Comparison of ENCODE assay signal across 8 cellular contexts in the genomic region with DNA sequence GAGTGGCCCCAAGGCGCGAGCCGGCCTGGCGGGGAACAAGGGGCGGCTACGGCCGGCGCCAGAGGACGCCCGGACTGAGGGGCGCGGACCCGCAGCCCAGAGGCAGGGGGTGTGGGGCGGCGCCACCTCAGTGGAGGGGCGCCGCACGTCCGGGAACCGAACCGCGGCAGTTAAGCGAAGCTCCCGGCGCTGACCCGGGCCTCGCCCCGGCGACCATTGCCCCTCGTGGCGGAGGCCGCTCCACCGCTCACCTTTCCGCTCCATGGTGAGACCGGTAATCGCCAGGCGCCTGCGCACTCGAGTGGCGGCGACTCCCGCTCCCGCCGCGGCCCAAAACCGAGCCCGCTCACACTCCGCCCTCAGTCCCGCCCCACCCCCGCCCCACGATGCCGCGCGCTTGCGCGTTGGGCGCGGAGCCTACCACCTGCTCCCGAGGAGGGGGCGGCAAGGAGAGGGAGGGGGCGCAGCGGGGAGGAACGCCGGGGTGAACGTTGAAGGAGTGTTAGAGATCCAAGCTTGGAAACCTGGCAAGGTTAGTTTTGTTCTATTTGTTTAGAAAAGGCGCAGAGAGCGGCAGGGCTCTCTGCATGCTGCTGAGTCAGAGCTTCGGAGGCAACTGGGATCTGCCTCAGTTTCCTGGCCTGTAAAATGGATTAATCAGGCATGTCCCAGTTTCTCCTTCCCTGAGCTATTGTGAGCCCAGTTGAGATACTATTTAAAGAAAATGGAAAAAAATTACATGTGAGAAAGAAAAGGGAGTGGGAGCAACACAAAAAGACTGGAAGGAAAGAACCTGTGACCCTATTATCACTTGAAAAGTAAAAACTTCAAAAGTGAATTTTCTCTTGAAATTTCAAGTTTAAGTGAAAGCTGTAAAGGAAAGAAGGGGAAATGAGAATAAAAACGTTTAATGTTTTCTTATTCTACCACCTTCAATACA. TPM values are rescaled to one million over a fixed set of nuclear protein-coding genes. Genes with fewer than 3 reads are reported as not detected.
DNase-seq lines count a peak whose midpoint lies in the region; ATAC-seq, FAIRE-seq and TF ChIP-seq lines count a peak whose summit lies in the region.

A gene (minus strand): TSS at position 306 of the 940 bp plus-strand sequence. CDS start 42 bp downstream, at position 264.

- H4K20me1 ChIP-seq in keratinocyte (ENCODE audit: control insufficient read depth, extremely low read depth, insufficient read depth, low read length), result peaks cover 9% of the 10 kb centered on the region

- peak; percentile 94 for TF ChIP-seq POLR2A in GM18951 (IDR thresholded peaks at IDR 0.05; ENCODE audit: extremely low read depth, insufficient read depth, insufficient read length)

- FAIRE-seq in keratinocyte (lab: Jason Lieb, UNC), result no peak

- H3K9ac ChIP-seq in keratinocyte (ENCODE audit: control insufficient read depth, extremely low read depth, insufficient read depth, low read length), result peak within 1 kb of the TSS; percentile 91

- H2AFZ ChIP-seq in keratinocyte (ENCODE audit: control insufficient read depth, low read length), result peak within 1 kb of the TSS; percentile 88

- H3K79me2 ChIP-seq in keratinocyte (ENCODE audit: control insufficient read depth, insufficient read depth, low read length), result peaks cover 46% of the 10 kb centered on the region

- peak; percentile 84 for ATAC-seq in HG03175 (IDR thresholded peaks at IDR 0.05; ENCODE audit: unreplicated experiment)
- ATAC-seq in activated CD4-positive, CD25-positive, alpha-beta regulatory T cell treated with anti-CD3 and anti-CD28 coated beads, Interleukin-2, amount 50 U/mL, for 24 hours, result peak; percentile 78 to 80

- H3K9me3 ChIP-seq in keratinocyte (ENCODE audit: control insufficient read depth, low read depth, low read length), result no peaks in the 10 kb centered on the region

- peaks cover 18% of the 10 kb centered on the region for H3K4me1 ChIP-seq in keratinocyte (ENCODE audit: control insufficient read depth, extremely low read depth, insufficient read depth, low read length)

- H3K27ac ChIP-seq in keratinocyte (ENCODE audit: control insufficient read depth, insufficient read depth, low read length), result peak within 1 kb of the TSS; percentile 92

- H3K4me3 ChIP-seq in AG09309 (ENCODE audit: control insufficient read depth, low read depth, low read length) (peak within 1 kb of the TSS; percentile 72), keratinocyte (ENCODE audit: control insufficient read depth in 2 of 3, extremely low read depth in 1 of 3, insufficient read depth in 2 of 3, low read depth in 1 of 3, low read length in 3 of 3) (peak within 1 kb of the TSS; percentile 86 to 91 (median 89))

- TF ChIP-seq CTCF in AG09309 (IDR thresholded peaks at IDR 0.05; ENCODE audit: control insufficient read depth, insufficient read depth, low read depth, low read length, missing control alignments) (no peak), keratinocyte (optimal IDR thresholded peaks at IDR 0.05 in 1 of 3, IDR thresholded peaks at IDR 0.05 in 1 of 3, conservative IDR thresholded peaks at IDR 0.05 in 1 of 3; ENCODE audit: extremely low read depth in 1 of 3, insufficient read depth in 2 of 3, low read length in 3 of 3) (no peak)

- dilution Hi-C loops in keratinocyte (cut with MboI; ENCODE audit: extremely low pct_ligation_motif_present, low sequenced_read_pairs), result no loop called here

- H3K4me2 ChIP-seq in keratinocyte (ENCODE audit: control insufficient read depth, extremely low read depth, insufficient read depth, low read depth, low read length), result peak within 1 kb of the TSS; percentile 88

- DNase-seq in AG09309 (ENCODE audit: low read depth) (no peak), NCI-H226 (peak; percentile 79), cerebellar cortex (ENCODE audit: low spot score) (peak; percentile 89), keratinocyte (ENCODE audit: low read depth, low spot score) (peak; percentile 30)
- DNase-seq in stimulated activated CD4-positive, alpha-beta T cell treated with anti-CD3 and anti-CD28 coated beads, Interleukin-12 subunit alpha, Interleukin-12 subunit beta, amount 100 ng/mL, for 48 hours (ENCODE audit: low read depth in 2 of 3, low spot score in 1 of 3), result peak; percentile 83 to 87 (median 84)

- no peaks in the 10 kb centered on the region for H3K27me3 ChIP-seq in keratinocyte (ENCODE audit: control insufficient read depth, extremely low read depth, insufficient read depth, low read length)

- peaks cover 0 to 4% of the 10 kb centered on the region in 2 experiments for H3K36me3 ChIP-seq in keratinocyte (ENCODE audit: control insufficient read depth in 2 of 2, extremely low read depth in 1 of 2, insufficient read depth in 2 of 2, low read length in 2 of 2)

- in situ Hi-C loops in GM18951 (cut with MboI; ENCODE audit: low sequenced_read_pairs, unreplicated experiment), result no loop called here

- no peaks in the 10 kb centered on the region for H3K9me1 ChIP-seq in keratinocyte (ENCODE audit: control insufficient read depth, extremely low read depth, insufficient read depth, low read length)

RNA-seq across cellular contexts. Expression of the gene that starts here (rescaled TPM):
- 42.9 to 64.1 TPM (median 44.6 TPM) in 3 replicates for polyA plus RNA-seq in keratinocyte
- 145 TPM for polyA plus RNA-seq in keratinocyte (2011; ENCODE audit: low read depth)
- polyA plus RNA-seq in keratinocyte (2011; cell fraction: cytosol; rRNA removed), result 33.2 and 55.1 TPM in 2 replicates
- 62.2 and 74.9 TPM in 2 replicates for polyA plus RNA-seq in keratinocyte (2011; cell fraction: nucleus; rRNA removed)
- polyA plus RNA-seq in keratinocyte (2012; ENCODE audit: low replicate concordance), result 34.7 and 42.5 TPM in 2 replicates
- 30.2 to 92.6 TPM (median 50.1 TPM) in 3 replicates for polyA minus RNA-seq in keratinocyte
- 49.9 TPM for polyA minus RNA-seq in keratinocyte (2011; cell fraction: cytosol; rRNA and poly(A)+ RNA removed)
- polyA minus RNA-seq in keratinocyte (2011; cell fraction: nucleus; rRNA and poly(A)+ RNA removed), result 55.4 and 107 TPM in 2 replicates
